ENCODE assay signal across 21 cellular contexts in the genomic region with DNA sequence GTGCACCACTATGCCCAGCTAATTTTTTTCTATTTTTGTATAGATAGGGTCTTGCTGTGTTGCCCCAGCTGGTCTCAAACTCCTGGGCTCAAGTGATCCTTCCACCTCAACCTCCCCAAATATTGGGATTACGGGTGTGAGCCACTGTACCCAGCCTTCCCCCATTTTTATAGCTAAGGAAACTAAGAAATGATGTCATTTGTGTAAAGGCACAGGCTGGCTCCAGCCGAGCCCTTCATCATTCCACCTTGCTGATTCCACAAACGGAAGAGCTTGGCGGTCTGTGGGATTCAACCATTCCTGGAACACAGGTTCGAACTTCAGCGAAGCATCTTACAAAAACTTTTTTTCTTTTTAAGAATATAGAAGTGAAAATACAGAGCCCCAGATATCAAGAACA. TPM values are rescaled to one million over a fixed set of nuclear protein-coding genes. Genes with fewer than 3 reads are reported as not detected.
DNase-seq lines count a peak whose midpoint lies in the region; ATAC-seq and TF ChIP-seq lines count a peak whose summit lies in the region.
"Had no signal": no experiment of that assay in that cellular context is flagged by ENCODE, and none has a peak within 500 bp of the region (broad histone marks: within the 10 kb centered on the region; RNA-seq: fewer than 3 reads in every experiment).

No MANE protein-coding gene starts in this region.

- H3K36me3 Mint-ChIP-seq in MCF 10A (ENCODE audit: insufficient read depth, unreplicated experiment) (no peaks in the 10 kb centered on the region), osteocyte (ENCODE audit: unreplicated experiment) (peaks cover 2% of the 10 kb centered on the region)
- H3K36me3 Mint-ChIP-seq in stimulated activated effector memory CD8-positive, alpha-beta T cell treated with anti-CD3 and anti-CD28 coated beads, Interleukin-12 subunit alpha, Interleukin-12 subunit beta, amount 100 ng/mL, for 72 hours, result peaks cover 5% of the 10 kb centered on the region

- H3K4me3 Mint-ChIP-seq in MCF 10A (ENCODE audit: unreplicated experiment) (no peak overlapping the region), osteocyte (ENCODE audit: unreplicated experiment) (no peak overlapping the region)
- H3K4me3 Mint-ChIP-seq in stimulated activated effector memory CD8-positive, alpha-beta T cell treated with anti-CD3 and anti-CD28 coated beads, Interleukin-12 subunit alpha, Interleukin-12 subunit beta, amount 100 ng/mL, for 72 hours, result no peak overlapping the region

- BruUV-seq in MCF 10A (replicated peaks; lab: Mats Ljungman, UMichigan), result no TSS peak

- no peak overlapping the region for H3K4me3 ChIP-seq in breast epithelium
- H3K4me3 ChIP-seq in lower lobe of right lung, result no peak overlapping the region
- H3K4me3 ChIP-seq: MG63, SJSA1 had no signal

- CTCF ChIA-PET in MCF 10A (lab: Yijun Ruan, JAX), result interaction anchor here (0.5 to 0.7 kb wide), 2 partner anchors 13 to 274 kb away, joined by 3 to 5 read pairs; no protein-coding TSS in a partner anchor

- H3K36me3 ChIP-seq in breast epithelium (no peaks in the 10 kb centered on the region), lower lobe of right lung (no peaks in the 10 kb centered on the region)
- H3K36me3 ChIP-seq: MG63, SJSA1 had no signal

- no peak for TF ChIP-seq POLR2A in breast epithelium (IDR thresholded peaks at IDR 0.05)

- ATAC-seq in lower lobe of right lung (no peak), GM21390 (IDR thresholded peaks at IDR 0.05; ENCODE audit: unreplicated experiment) (no peak)
- no peak for ATAC-seq in stimulated activated effector memory CD8-positive, alpha-beta T cell treated with anti-CD3 and anti-CD28 coated beads, Interleukin-12 subunit alpha, Interleukin-12 subunit beta, amount 100 ng/mL, for 72 hours
- ATAC-seq: Right ventricle myocardium inferior had no signal

- H3K9me3 ChIP-seq in breast epithelium (no peaks in the 10 kb centered on the region), lower lobe of right lung (no peaks in the 10 kb centered on the region)
- H3K9me3 ChIP-seq: MG63 had no signal

- H3K27me3 ChIP-seq in breast epithelium (no peaks in the 10 kb centered on the region), lower lobe of right lung (ENCODE audit: low read depth) (no peaks in the 10 kb centered on the region)
- H3K27me3 ChIP-seq: MG63, SJSA1 had no signal

- no peak for TF ChIP-seq CTCF in breast epithelium (IDR thresholded peaks at IDR 0.05)
- no peak for TF ChIP-seq CTCF in MCF 10A (IDR thresholded peaks at IDR 0.05; ENCODE audit: unreplicated experiment)
- TF ChIP-seq CTCF in lower lobe of right lung (IDR thresholded peaks at IDR 0.05), result no peak
- no peak for TF ChIP-seq CTCF in osteocyte (IDR thresholded peaks at IDR 0.05)

- no peaks in the 10 kb centered on the region for H3K27me3 Mint-ChIP-seq in MCF 10A (ENCODE audit: insufficient read depth, unreplicated experiment)
- no peaks in the 10 kb centered on the region for H3K27me3 Mint-ChIP-seq in osteocyte (ENCODE audit: unreplicated experiment)

- no peak overlapping the region for H3K27ac Mint-ChIP-seq in MCF 10A (ENCODE audit: low read depth, unreplicated experiment)
- H3K27ac Mint-ChIP-seq in stimulated activated effector memory CD8-positive, alpha-beta T cell treated with anti-CD3 and anti-CD28 coated beads, Interleukin-12 subunit alpha, Interleukin-12 subunit beta, amount 100 ng/mL, for 72 hours, result no peak overlapping the region
- no peak overlapping the region for H3K27ac Mint-ChIP-seq in osteocyte (ENCODE audit: unreplicated experiment)

- H3K4me1 Mint-ChIP-seq in MCF 10A (ENCODE audit: insufficient read depth, unreplicated experiment) (peaks cover 69% of the 10 kb centered on the region), osteocyte (ENCODE audit: unreplicated experiment) (peaks cover 60% of the 10 kb centered on the region)
- peaks cover 52% of the 10 kb centered on the region for H3K4me1 Mint-ChIP-seq in stimulated activated effector memory CD8-positive, alpha-beta T cell treated with anti-CD3 and anti-CD28 coated beads, Interleukin-12 subunit alpha, Interleukin-12 subunit beta, amount 100 ng/mL, for 72 hours

- no peaks in the 10 kb centered on the region for H3K9me3 Mint-ChIP-seq in MCF 10A (ENCODE audit: unreplicated experiment)
- H3K9me3 Mint-ChIP-seq in stimulated activated effector memory CD8-positive, alpha-beta T cell treated with anti-CD3 and anti-CD28 coated beads, Interleukin-12 subunit alpha, Interleukin-12 subunit beta, amount 100 ng/mL, for 72 hours, result no peaks in the 10 kb centered on the region
- no peaks in the 10 kb centered on the region for H3K9me3 Mint-ChIP-seq in osteocyte (ENCODE audit: unreplicated experiment)

- intact Hi-C loops in breast epithelium (cut with DNase I; ENCODE audit: low total_unique reads), result no loop called here
- intact Hi-C loops in MCF 10A (cut with micrococcal nuclease), result no loop called here
- intact Hi-C loops in lower lobe of right lung (cut with DNase I), result no loop called here

- H3K27ac ChIP-seq in breast epithelium (peak overlapping the region; percentile 10 to 14), epithelial cell of prostate (peak overlapping the region; percentile 45), lower lobe of right lung (peak overlapping the region; percentile 60)
- H3K27ac ChIP-seq: SJSA1 had no signal

- peaks cover 4% of the 10 kb centered on the region in 2 donors for H3K4me1 ChIP-seq in breast epithelium
- H3K4me1 ChIP-seq in lower lobe of right lung, result peaks cover 76% of the 10 kb centered on the region

- DNase-seq in breast epithelium (ENCODE audit: low spot score in 2 of 2), result no peak
- no peak for DNase-seq in MCF 10A (ENCODE audit: unreplicated experiment)
- DNase-seq in epithelial cell of prostate (ENCODE audit: low read depth, low spot score), result no peak
- DNase-seq in lower lobe of right lung, result no peak
- DNase-seq in stimulated activated effector memory CD8-positive, alpha-beta T cell treated with anti-CD3 and anti-CD28 coated beads, Interleukin-12 subunit alpha, Interleukin-12 subunit beta, amount 100 ng/mL, for 72 hours (ENCODE audit: low spot score in 2 of 2), result no peak
- no peak for DNase-seq in COLO668 (lab: John Stamatoyannopoulos, UW; ENCODE audit: unreplicated experiment)
- no peak for DNase-seq in osteocyte (ENCODE audit: extremely low spot score, unreplicated experiment)
- DNase-seq: 8988T; AML-193; DMS79; Kasumi-1; MG63; NCI-H1417; NCI-H1930; NCI-H2227 treated with DMSO at 0.1 percent for 48 hours; NCI-H510A; NCI-H774; NK-92 treated with Interleukin-12 subunit alpha and Interleukin-12 subunit beta, amount 100 ng/mL, for 24 hours had no signal

- POLR2A ChIA-PET in MCF 10A (lab: Yijun Ruan, JAX), result interaction anchor here (0.6 to 3.4 kb wide), 8 partner anchors 9 to 196 kb away, joined by 3 to 22 read pairs (median 4); partner anchors contain the start of gene ARPC1A

RNA-seq across cellular contexts. Expression of gene SMURF1, which starts 14.4 kb away (rescaled TPM):
- total RNA-seq in breast epithelium, result 10 to 100 TPM; 20.2 to 28.7 (median 25.9) TPM
- 19.9 and 20.3 TPM in 2 replicates for total RNA-seq in MCF 10A (2022)
- total RNA-seq in lower lobe of right lung, result 32.0 TPM
- total RNA-seq in osteocyte, result 23.6 and 24.1 TPM in 2 replicates
